Comparison of ENCODE assay signal across 32 cellular contexts in genomic region chr1:41072051-41072450, GRCh38. TPM values are rescaled to one million over a fixed set of nuclear protein-coding genes. Genes with fewer than 3 reads are reported as not detected.
DNase-seq lines count a peak whose midpoint lies in the region; ATAC-seq, FAIRE-seq and TF ChIP-seq lines count a peak whose summit lies in the region.
"Had no signal": no experiment of that assay in that cellular context is flagged by ENCODE, and none has a peak within 500 bp of the region (broad histone marks: within the 10 kb centered on the region; RNA-seq: fewer than 3 reads in every experiment).

No MANE protein-coding gene starts in this region.

- peaks cover 3% of the 10 kb centered on the region for H3K36me3 Mint-ChIP-seq in astrocyte (ENCODE audit: low read depth, unreplicated experiment)

- no peaks in the 10 kb centered on the region for H3K36me3 ChIP-seq in astrocyte (ENCODE audit: insufficient read depth, low read length)

- no peak overlapping the region for H2AFZ ChIP-seq in astrocyte (ENCODE audit: low read depth, low read length)

- no peak overlapping the region for H3K9ac ChIP-seq in astrocyte (ENCODE audit: low read length)
- H3K9ac ChIP-seq: BLaER1 had no signal

- DNase-seq in AG08395 (ENCODE audit: low spot score) (peak; percentile 8), GM04504 (ENCODE audit: low read depth) (peak; percentile 23), astrocyte (ENCODE audit: low read depth) (peak; percentile 61), glomerular visceral epithelial cell (ENCODE audit: extremely low spot score) (peak; percentile 25), CD1c-positive myeloid dendritic cell (ENCODE audit: extremely low spot score) (no peak), NCI-H1092 treated with DMSO at 0.1 percent for 48 hours (lab: John Stamatoyannopoulos, UW) (no peak)
- DNase-seq in stimulated activated CD4-positive, alpha-beta T cell treated with anti-CD3 and anti-CD28 coated beads, Interleukin-4, amount 100 ng/mL, for 4 hours = no peak
- DNase-seq: activated B cell treated with CpG ODN at 0.5 μM for 24 hours; activated CD4-positive, alpha-beta T cell treated with anti-CD3 and anti-CD28 coated beads, Interleukin-2, amount 50 U/mL, for 1 hour; activated CD8-positive, alpha-beta memory T cell treated with anti-CD3 and anti-CD28 coated beads, Interleukin-2, amount 10 ng/mL, durations not matched to agents 7 days and 5 days; activated naive CD4-positive, alpha-beta T cell treated with anti-CD3 and anti-CD28 coated beads for 36 hours; activated T-cell treated with anti-CD3 and anti-CD28 coated beads, Interleukin-2, amount 50 U/mL, for 48 hours; COR-L47; cortex of kidney; DMS79; left lung; naive thymus-derived CD8-positive, alpha-beta T cell; NCI-H1048; NCI-H2029; NCI-H526 treated with DMSO at 0.1 percent for 48 hours; occipital lobe; SHP77; stimulated activated CD8-positive, alpha-beta memory T cell treated with anti-CD3 and anti-CD28 coated beads, Interleukin-4, amount 100 ng/mL, for 48 hours; stomach; T1000; tibial artery had no signal

- H4K20me1 ChIP-seq in astrocyte (ENCODE audit: insufficient read depth, low read length) = no peaks in the 10 kb centered on the region

- H3K9me3 ChIP-seq in astrocyte (ENCODE audit: insufficient read depth, low read depth, low read length) = no peaks in the 10 kb centered on the region
- H3K9me3 ChIP-seq: BLaER1, left lung, stomach, tibial artery had no signal

- no peaks in the 10 kb centered on the region for H3K27me3 ChIP-seq in astrocyte (ENCODE audit: insufficient read depth, low read length)
- H3K27me3 ChIP-seq: BLaER1, cardiac muscle cell, left lung, stomach, tibial artery had no signal

- no peaks in the 10 kb centered on the region for H3K9me3 Mint-ChIP-seq in astrocyte (ENCODE audit: unreplicated experiment)
- H3K9me3 Mint-ChIP-seq: activated B cell treated with CpG ODN at 0.5 μM for 24 hours; activated naive CD4-positive, alpha-beta T cell treated with anti-CD3 and anti-CD28 coated beads for 36 hours; naive thymus-derived CD8-positive, alpha-beta T cell had no signal

- no peak overlapping the region for H3K4me2 ChIP-seq in astrocyte (ENCODE audit: low read length)
- H3K4me2 ChIP-seq: BLaER1 had no signal

- no peaks in the 10 kb centered on the region for H3K79me2 ChIP-seq in astrocyte (ENCODE audit: insufficient read depth, low read length)

- H3K27me3 Mint-ChIP-seq in astrocyte (ENCODE audit: low read depth, unreplicated experiment) = no peaks in the 10 kb centered on the region
- H3K27me3 Mint-ChIP-seq: activated B cell treated with CpG ODN at 0.5 μM for 24 hours; activated CD8-positive, alpha-beta memory T cell treated with anti-CD3 and anti-CD28 coated beads, Interleukin-2, amount 10 ng/mL, durations not matched to agents 7 days and 5 days; naive thymus-derived CD8-positive, alpha-beta T cell had no signal

- ATAC-seq in HG02763 (IDR thresholded peaks at IDR 0.05; ENCODE audit: unreplicated experiment) = no peak
- ATAC-seq: activated CD8-positive, alpha-beta memory T cell treated with anti-CD3 and anti-CD28 coated beads, Interleukin-2, amount 10 ng/mL, durations not matched to agents 7 days and 5 days; left lung; naive thymus-derived CD8-positive, alpha-beta T cell had no signal

- TF ChIP-seq CTCF in astrocyte (IDR thresholded peaks at IDR 0.05; ENCODE audit: insufficient read depth, low read depth, low read length) = no peak

- FAIRE-seq in astrocyte (lab: Jason Lieb, UNC) = no peak
- FAIRE-seq: A204.1, GM12891, islet of Langerhans had no signal

- no peaks in the 10 kb centered on the region for H3K4me1 ChIP-seq in astrocyte (ENCODE audit: insufficient read depth, low read length)
- H3K4me1 ChIP-seq: BLaER1, left lung, stomach, tibial artery had no signal

- no peak overlapping the region for H3K27ac Mint-ChIP-seq in astrocyte (ENCODE audit: unreplicated experiment)
- H3K27ac Mint-ChIP-seq: activated B cell treated with CpG ODN at 0.5 μM for 24 hours; activated CD8-positive, alpha-beta memory T cell treated with anti-CD3 and anti-CD28 coated beads, Interleukin-2, amount 10 ng/mL, durations not matched to agents 7 days and 5 days; activated naive CD4-positive, alpha-beta T cell treated with anti-CD3 and anti-CD28 coated beads for 36 hours; naive thymus-derived CD8-positive, alpha-beta T cell had no signal

- H3K4me1 Mint-ChIP-seq in astrocyte (ENCODE audit: low read depth, unreplicated experiment) = peaks cover 6% of the 10 kb centered on the region
- H3K4me1 Mint-ChIP-seq: activated B cell treated with CpG ODN at 0.5 μM for 24 hours; activated CD8-positive, alpha-beta memory T cell treated with anti-CD3 and anti-CD28 coated beads, Interleukin-2, amount 10 ng/mL, durations not matched to agents 7 days and 5 days had no signal

- no peak overlapping the region for H3K4me3 ChIP-seq in astrocyte (ENCODE audit: insufficient read depth, low read depth, low read length)
- H3K4me3 ChIP-seq: BLaER1, cardiac muscle cell, left lung, stomach, tibial artery had no signal

- no peak overlapping the region for H3K27ac ChIP-seq in astrocyte (ENCODE audit: low read depth, low read length)
- H3K27ac ChIP-seq: BLaER1, cardiac muscle cell, left lung, stomach, tibial artery had no signal

- H3K4me3 Mint-ChIP-seq in astrocyte (ENCODE audit: unreplicated experiment) = no peak overlapping the region
- H3K4me3 Mint-ChIP-seq: activated B cell treated with CpG ODN at 0.5 μM for 24 hours; activated CD8-positive, alpha-beta memory T cell treated with anti-CD3 and anti-CD28 coated beads, Interleukin-2, amount 10 ng/mL, durations not matched to agents 7 days and 5 days; activated naive CD4-positive, alpha-beta T cell treated with anti-CD3 and anti-CD28 coated beads for 36 hours; naive thymus-derived CD8-positive, alpha-beta T cell had no signal

RNA-seq across cellular contexts. Expression of gene SLFNL1, which starts 50.5 kb away (rescaled TPM):
- total RNA-seq in astrocyte = 0.14 and 0.18 TPM in 2 replicates

Comparison
In these comparisons a context has a peak if more than half of its experiments do, and no peak if none do; other contexts are left out.
1. DNase-seq: peak in AG08395 (single experiment), GM04504 (single experiment), astrocyte (single experiment) and glomerular visceral epithelial cell (single experiment); none in CD1c-positive myeloid dendritic cell (single experiment), NCI-H1092 treated with DMSO at 0.1 percent for 48 hours (single experiment) and stimulated activated CD4-positive, alpha-beta T cell treated with anti-CD3 and anti-CD28 coated beads, Interleukin-4, amount 100 ng/mL, for 4 hours (0 of 2).